Comparison of ENCODE assay signal across 26 cellular contexts in the genomic region with DNA sequence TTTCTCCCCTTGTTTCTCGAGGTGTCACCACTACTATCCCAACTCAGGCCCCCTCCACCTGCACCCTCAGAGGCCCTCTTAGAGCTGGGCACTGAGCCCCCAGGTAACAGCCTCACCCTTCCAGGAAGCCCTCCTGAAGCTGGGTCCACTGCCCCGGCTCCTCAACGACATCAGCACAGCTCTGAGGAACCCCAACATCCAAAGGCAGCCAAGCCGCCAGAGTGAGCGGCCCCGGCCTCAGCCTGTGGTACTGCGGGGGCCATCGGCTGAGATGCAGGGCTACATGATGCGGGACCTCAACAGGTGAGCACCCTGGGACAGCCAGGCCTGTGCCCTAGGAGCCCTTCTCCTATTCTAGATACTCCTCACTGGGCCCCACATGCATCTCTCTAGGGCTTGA. TPM values are rescaled to one million over a fixed set of nuclear protein-coding genes. Genes with fewer than 3 reads are reported as not detected.
DNase-seq lines count a peak whose midpoint lies in the region; ATAC-seq, FAIRE-seq and TF ChIP-seq lines count a peak whose summit lies in the region.
"Had no signal": no experiment of that assay in that cellular context is flagged by ENCODE, and none has a peak within 500 bp of the region (broad histone marks: within the 10 kb centered on the region; RNA-seq: fewer than 3 reads in every experiment).

No MANE protein-coding gene starts in this region.

- H3K4me3 ChIP-seq in K562: no peak overlapping the region
- H3K4me3 ChIP-seq in mesendoderm (ENCODE audit: low read length): no peak overlapping the region
- H3K4me3 ChIP-seq: BLaER1 treated with 17β-estradiol and CSF1 and Interleukin-3, amounts not matched to agents 10 nM and 100 nM; GM23248; HAP-1 had no signal

- H3K79me2 ChIP-seq in K562 (ENCODE audit: control insufficient read depth, insufficient read depth, low read length): no peaks in the 10 kb centered on the region
- no peaks in the 10 kb centered on the region for H3K79me2 ChIP-seq in mesendoderm (ENCODE audit: control insufficient read depth, insufficient read depth, low read length)

- no peak for DNase-seq in activated T-cell treated with anti-CD3 and anti-CD28 coated beads, Interleukin-2, amount 50 U/mL, for 24 hours
- no peak for DNase-seq in activated T-cell treated with anti-CD3 and anti-CD28 coated beads, Interleukin-2, amount 50 U/mL, for 4 hours
- DNase-seq in GM13976 (ENCODE audit: low spot score) (peak; percentile 18), K562 (ENCODE audit: extremely low read depth in 1 of 4, low spot score in 3 of 4) (no peak), mesendoderm (no peak)
- DNase-seq: AML-193; Caco-2; CD4-positive, alpha-beta memory T cell; GM23248; HFFc6; Karpas-422; NCI-H1092; NCI-H1417 treated with DMSO at 0.1 percent for 48 hours; NCI-H1694 treated with DMSO at 0.1 percent for 48 hours; NCI-H2081; NCI-H2227 treated with DMSO at 0.1 percent for 48 hours; NCI-H69; SHP77 had no signal

- peaks cover 88% of the 10 kb centered on the region for H3K36me3 Mint-ChIP-seq in activated T-cell treated with anti-CD3 and anti-CD28 coated beads, Interleukin-2, amount 50 U/mL, for 24 hours (ENCODE audit: low read depth)
- H3K36me3 Mint-ChIP-seq in activated T-cell treated with anti-CD3 and anti-CD28 coated beads, Interleukin-2, amount 50 U/mL, for 4 hours (ENCODE audit: insufficient read depth): peaks cover 19% of the 10 kb centered on the region
- H3K36me3 Mint-ChIP-seq in stimulated activated memory B cell treated with anti-CD40 and anti-IgM and Interleukin-4, amounts not matched to agents 10 μg/mL and 1 μg/mL and 100 μg/mL, for 72 hours: peaks cover 60% of the 10 kb centered on the region

- TF ChIP-seq RAD21 in K562 (CRISPR knock-in tag; conservative IDR thresholded peaks at IDR 0.05 in 1 of 2, IDR thresholded peaks at IDR 0.05 in 1 of 2): no peak

- TF ChIP-seq CTCF in GM13976 (IDR thresholded peaks at IDR 0.05; ENCODE audit: borderline replicate concordance, control extremely low read depth, extremely low read depth, insufficient read depth, missing control alignments): no peak
- TF ChIP-seq CTCF in K562 (IDR thresholded peaks at IDR 0.05 in 2 of 3, conservative IDR thresholded peaks at IDR 0.05 in 1 of 3; ENCODE audit: insufficient read depth in 2 of 3, low read depth in 1 of 3, low read length in 3 of 3): no peak

- POLR2A ChIA-PET in K562 (lab: Yijun Ruan, JAX): interaction anchor here (0.7 to 3.8 kb wide), 8 partner anchors 8 to 270 kb away, joined by 3 to 30 read pairs (median 5); partner anchors contain the start of genes B3GALT4, RING1, RPS18 and VPS52

- H3K36me3 ChIP-seq in K562 (ENCODE audit: control insufficient read depth, insufficient read depth, low read length) (peaks cover 74% of the 10 kb centered on the region), mesendoderm (ENCODE audit: control insufficient read depth, insufficient read depth, low read length) (peaks cover 24% of the 10 kb centered on the region)

- H3K9ac ChIP-seq in K562 (ENCODE audit: insufficient read depth in 1 of 2, low read depth in 2 of 2, low read length in 2 of 2) (no peak overlapping the region), mesendoderm (ENCODE audit: low read length) (no peak overlapping the region)
- H3K9ac ChIP-seq: GM23248 had no signal

- H3K4ac ChIP-seq in mesendoderm (ENCODE audit: low read depth, low read length): no peak overlapping the region

- intact Hi-C loops in K562 (cut with micrococcal nuclease): no loop called here

- H3K4me1 ChIP-seq in K562 (replicated peaks in 1 of 2; ENCODE audit: control insufficient read depth in 2 of 2, insufficient read depth in 2 of 2, low read length in 2 of 2) (peaks cover 19 to 32% of the 10 kb centered on the region in 2 experiments), mesendoderm (ENCODE audit: control insufficient read depth, low read depth, low read length) (no peaks in the 10 kb centered on the region)
- H3K4me1 ChIP-seq: Caco-2, HAP-1 had no signal

- 88% methylated on average over 7 of the region's 9 CpGs for WGBS in K562 (ENCODE audit: insufficient coverage, low coverage, missing lambda C conversion rate)
- no CpG with 5 or more reads among the region's 9 CpGs for WGBS in mesendoderm (ENCODE audit: extremely low coverage, insufficient coverage, low lambda C conversion rate)

- no peaks in the 10 kb centered on the region; the same call in 1 of the 2 replicates for H4K20me1 ChIP-seq in K562 (replicated peaks; ENCODE audit: control insufficient read depth, insufficient read depth, low read length)

- peaks cover 3% of the 10 kb centered on the region for H3K9me1 ChIP-seq in K562 (ENCODE audit: control insufficient read depth, insufficient read depth, low read length)

- H3K27ac Mint-ChIP-seq in activated T-cell treated with anti-CD3 and anti-CD28 coated beads, Interleukin-2, amount 50 U/mL, for 24 hours: peak overlapping the region; percentile 72
- H3K27ac Mint-ChIP-seq in stimulated activated memory B cell treated with anti-CD40 and anti-IgM and Interleukin-4, amounts not matched to agents 10 μg/mL and 1 μg/mL and 100 μg/mL, for 72 hours: peak overlapping the region; percentile 36
- H3K27ac Mint-ChIP-seq: HFFc6 had no signal

- H2BK120ac ChIP-seq in mesendoderm (ENCODE audit: low read depth, low read length): no peak overlapping the region

- H3K27me3 ChIP-seq in K562 (ENCODE audit: control insufficient read depth in 2 of 2, insufficient read depth in 2 of 2, low read length in 2 of 2) (no peaks in the 10 kb centered on the region), mesendoderm (ENCODE audit: insufficient read depth, low read length, poor library complexity) (no peaks in the 10 kb centered on the region)
- H3K27me3 ChIP-seq: BLaER1 treated with 17β-estradiol and CSF1 and Interleukin-3, amounts not matched to agents 10 nM and 100 nM had no signal

- no peaks in the 10 kb centered on the region for H3K27me3 Mint-ChIP-seq in activated T-cell treated with anti-CD3 and anti-CD28 coated beads, Interleukin-2, amount 50 U/mL, for 24 hours
- H3K27me3 Mint-ChIP-seq in activated T-cell treated with anti-CD3 and anti-CD28 coated beads, Interleukin-2, amount 50 U/mL, for 4 hours (ENCODE audit: low read depth): no peaks in the 10 kb centered on the region
- no peaks in the 10 kb centered on the region for H3K27me3 Mint-ChIP-seq in stimulated activated memory B cell treated with anti-CD40 and anti-IgM and Interleukin-4, amounts not matched to agents 10 μg/mL and 1 μg/mL and 100 μg/mL, for 72 hours
- H3K27me3 Mint-ChIP-seq: CD4-positive, alpha-beta memory T cell had no signal

- H3K18ac ChIP-seq in mesendoderm (ENCODE audit: low read length): no peak overlapping the region

- TF ChIP-seq EP300 in K562 (IDR thresholded peaks at IDR 0.05; ENCODE audit: low read length): no peak

- in situ Hi-C loops in GM13976 (cut with MboI; ENCODE audit: low sequenced_read_pairs, unreplicated experiment) (no loop called here), K562 (cut with MboI) (no loop called here)

- H4K5ac ChIP-seq in mesendoderm (ENCODE audit: low read length): no peak overlapping the region

- H2AFZ ChIP-seq in K562 (ENCODE audit: low read depth, low read length): no peak overlapping the region
- H2AFZ ChIP-seq: GM23248 had no signal

- no peaks in the 10 kb centered on the region for H3K9me3 ChIP-seq in K562 (replicated peaks; ENCODE audit: control insufficient read depth, insufficient read depth, low read depth, low read length)
- H3K9me3 ChIP-seq: BLaER1 treated with 17β-estradiol and CSF1 and Interleukin-3, amounts not matched to agents 10 nM and 100 nM; Caco-2; HAP-1 had no signal

- no peaks in the 10 kb centered on the region for H3K9me3 Mint-ChIP-seq in activated T-cell treated with anti-CD3 and anti-CD28 coated beads, Interleukin-2, amount 50 U/mL, for 24 hours
- H3K9me3 Mint-ChIP-seq in activated T-cell treated with anti-CD3 and anti-CD28 coated beads, Interleukin-2, amount 50 U/mL, for 4 hours: no peaks in the 10 kb centered on the region
- H3K9me3 Mint-ChIP-seq in stimulated activated memory B cell treated with anti-CD40 and anti-IgM and Interleukin-4, amounts not matched to agents 10 μg/mL and 1 μg/mL and 100 μg/mL, for 72 hours: no peaks in the 10 kb centered on the region
- H3K9me3 Mint-ChIP-seq: HFFc6 had no signal

- H3K4me1 Mint-ChIP-seq in activated T-cell treated with anti-CD3 and anti-CD28 coated beads, Interleukin-2, amount 50 U/mL, for 24 hours (ENCODE audit: low read depth): peaks cover 3% of the 10 kb centered on the region
- peaks cover 2% of the 10 kb centered on the region for H3K4me1 Mint-ChIP-seq in activated T-cell treated with anti-CD3 and anti-CD28 coated beads, Interleukin-2, amount 50 U/mL, for 4 hours (ENCODE audit: low read depth)
- H3K4me1 Mint-ChIP-seq in stimulated activated memory B cell treated with anti-CD40 and anti-IgM and Interleukin-4, amounts not matched to agents 10 μg/mL and 1 μg/mL and 100 μg/mL, for 72 hours: no peaks in the 10 kb centered on the region

- no peak overlapping the region for H2BK5ac ChIP-seq in mesendoderm (ENCODE audit: low read length)

- BruUV-seq in K562 (replicated peaks; lab: Mats Ljungman, UMichigan): no TSS peak

- H3K27ac ChIP-seq in K562 (ENCODE audit: extremely low read depth, low read depth, low read length): no peak overlapping the region
- no peak overlapping the region for H3K27ac ChIP-seq in mesendoderm (ENCODE audit: low read depth, low read length)
- H3K27ac ChIP-seq: BLaER1 treated with 17β-estradiol and CSF1 and Interleukin-3, amounts not matched to agents 10 nM and 100 nM; GM23248 had no signal

- no peak for ATAC-seq in activated T-cell treated with anti-CD3 and anti-CD28 coated beads, Interleukin-2, amount 50 U/mL, for 4 hours
- ATAC-seq in K562 (no peak), GM21825 (IDR thresholded peaks at IDR 0.05; ENCODE audit: unreplicated experiment) (no peak), HG03108 (IDR thresholded peaks at IDR 0.05; ENCODE audit: unreplicated experiment) (no peak)
- no peak for ATAC-seq in stimulated activated memory B cell treated with anti-CD40 and anti-IgM and Interleukin-4, amounts not matched to agents 10 μg/mL and 1 μg/mL and 100 μg/mL, for 72 hours

- H2AK5ac ChIP-seq in mesendoderm (ENCODE audit: low read length): no peak overlapping the region

- H3K4me3 Mint-ChIP-seq in activated T-cell treated with anti-CD3 and anti-CD28 coated beads, Interleukin-2, amount 50 U/mL, for 24 hours: no peak overlapping the region
- H3K4me3 Mint-ChIP-seq in activated T-cell treated with anti-CD3 and anti-CD28 coated beads, Interleukin-2, amount 50 U/mL, for 4 hours: no peak overlapping the region
- H3K4me3 Mint-ChIP-seq in stimulated activated memory B cell treated with anti-CD40 and anti-IgM and Interleukin-4, amounts not matched to agents 10 μg/mL and 1 μg/mL and 100 μg/mL, for 72 hours: no peak overlapping the region
- H3K4me3 Mint-ChIP-seq: CD4-positive, alpha-beta memory T cell; HFFc6 had no signal

- H3K56ac ChIP-seq in mesendoderm (ENCODE audit: low read length): no peak overlapping the region

- no peak overlapping the region for H3K4me2 ChIP-seq in K562 (ENCODE audit: insufficient read depth, low read length)
- no peak overlapping the region for H3K4me2 ChIP-seq in mesendoderm (ENCODE audit: low read length)
- H3K4me2 ChIP-seq: BLaER1 treated with 17β-estradiol and CSF1 and Interleukin-3, amounts not matched to agents 10 nM and 100 nM had no signal

- CTCF ChIA-PET in K562 (lab: Yijun Ruan, JAX; ENCODE audit: low intra/inter-chr PET ratio): no interaction called here

- H4K8ac ChIP-seq in mesendoderm (ENCODE audit: low read depth, low read length): no peak overlapping the region

- TF ChIP-seq POLR2A in K562 (conservative IDR thresholded peaks at IDR 0.05): no peak

- FAIRE-seq in K562 (lab: Jason Lieb, UNC): no peak
- FAIRE-seq: A204.1, G401.6, GM19239 had no signal

- peaks cover 1% of the 10 kb centered on the region for H3K79me1 ChIP-seq in mesendoderm (ENCODE audit: low read length)

- no peak overlapping the region for H3K23ac ChIP-seq in mesendoderm (ENCODE audit: low read length)

- no peak overlapping the region for H2BK15ac ChIP-seq in mesendoderm (replicated peaks; ENCODE audit: low read depth)

RNA-seq across cellular contexts. Expression of gene ZBTB9, which starts 12.9 kb away (rescaled TPM):
- 10 to 100 TPM; 22.9 to 23.4 (median 22.9) TPM for total RNA-seq in activated T-cell treated with anti-CD3 and anti-CD28 coated beads, Interleukin-2, amount 50 U/mL, for 4 hours
- total RNA-seq in K562 (2011; cell fraction: chromatin; rRNA removed; ENCODE audit: low replicate concordance): 14.2 and 31.6 TPM in 2 replicates
- total RNA-seq in K562 (2011; cell fraction: nucleolus; rRNA removed): 23.9 and 26.3 TPM in 2 replicates
- 14.0 and 19.2 TPM in 2 replicates for total RNA-seq in K562 (2011; cell fraction: nucleoplasm; rRNA removed)
- total RNA-seq in K562 (2014; rRNA removed) (10.4 and 15.0 TPM in 2 replicates), K562 (2014; rRNA removed; fragmentation: Illumina TruSeq; extraction: Trizol) (10.3 and 10.4 TPM in 2 replicates), K562 (2015; rRNA removed; fragmentation: Illumina TruSeq; extraction: Trizol) (12.7 and 13.1 TPM in 2 replicates), K562 (2021) (15.9 and 17.3 TPM in 2 replicates)
- polyA plus RNA-seq in K562 (2011; rRNA removed) (10.5 and 11.1 TPM in 2 replicates), K562 (2014; fragmentation: Illumina TruSeq; extraction: Trizol) (16.3 and 19.5 TPM in 2 replicates), K562 (2014; fragmentation: Nextera tagmentation; extraction: Ambion mirVana) (1 to 10 TPM; 1.9 to 2.5 TPM), K562 (2014; rRNA removed) (6.9 and 11.9 TPM in 2 replicates)
- 7.8 and 10.3 TPM in 2 replicates for polyA plus RNA-seq in K562 (2011; cell fraction: cytosol; rRNA removed)
- 13.6 and 18.1 TPM in 2 replicates for polyA plus RNA-seq in K562 (2011; cell fraction: nucleus; rRNA removed)
- polyA plus RNA-seq in K562 (2012): 12.2 and 14.5 TPM in 2 replicates
- polyA minus RNA-seq in K562 (2011; rRNA and poly(A)+ RNA removed): 11.3 and 13.1 TPM in 2 replicates
- 11.1 and 15.7 TPM in 2 replicates for polyA minus RNA-seq in K562 (2011; cell fraction: cytosol; rRNA and poly(A)+ RNA removed)
- polyA minus RNA-seq in K562 (2011; cell fraction: nucleus; rRNA and poly(A)+ RNA removed): 6.6 and 10.3 TPM in 2 replicates
- 15.1 TPM for polyA plus RNA-seq in mesendoderm (2013, experiment 1 of 2)
- 15.5 TPM for polyA plus RNA-seq in mesendoderm (2013, experiment 2 of 2)

RNA-seq across cellular contexts. Expression of gene SYNGAP1, which starts 21.6 kb away (rescaled TPM):
- 10 to 100 TPM; 18.6 to 23.4 (median 20.2) TPM for total RNA-seq in activated T-cell treated with anti-CD3 and anti-CD28 coated beads, Interleukin-2, amount 50 U/mL, for 4 hours
- 66.9 and 126 TPM in 2 replicates for total RNA-seq in K562 (2011; cell fraction: chromatin; rRNA removed; ENCODE audit: low replicate concordance)
- total RNA-seq in K562 (2011; cell fraction: nucleolus; rRNA removed): 33.0 and 37.9 TPM in 2 replicates
- total RNA-seq in K562 (2011; cell fraction: nucleoplasm; rRNA removed): 43.4 and 59.2 TPM in 2 replicates
- total RNA-seq in K562 (2014; rRNA removed) (2.5 and 2.9 TPM in 2 replicates), K562 (2014; rRNA removed; fragmentation: Illumina TruSeq; extraction: Trizol) (1.9 and 2.6 TPM in 2 replicates), K562 (2015; rRNA removed; fragmentation: Illumina TruSeq; extraction: Trizol) (3.2 and 3.8 TPM in 2 replicates), K562 (2021) (15.2 and 22.8 TPM in 2 replicates)
- polyA plus RNA-seq in K562 (2011; rRNA removed) (4.4 and 8.2 TPM in 2 replicates), K562 (2014; fragmentation: Illumina TruSeq; extraction: Trizol) (13.9 and 14.2 TPM in 2 replicates), K562 (2014; fragmentation: Nextera tagmentation; extraction: Ambion mirVana) (under 1 TPM; 0.01 to 0.06 TPM), K562 (2014; rRNA removed) (14.2 and 14.6 TPM in 2 replicates)
- polyA plus RNA-seq in K562 (2011; cell fraction: cytosol; rRNA removed): 2.7 and 2.8 TPM in 2 replicates
- 51.0 and 114 TPM in 2 replicates for polyA plus RNA-seq in K562 (2011; cell fraction: nucleus; rRNA removed)
- polyA plus RNA-seq in K562 (2012): 15.7 and 22.6 TPM in 2 replicates
- 4.1 and 4.2 TPM in 2 replicates for polyA minus RNA-seq in K562 (2011; rRNA and poly(A)+ RNA removed)
- polyA minus RNA-seq in K562 (2011; cell fraction: cytosol; rRNA and poly(A)+ RNA removed): 3.9 and 4.4 TPM in 2 replicates
- polyA minus RNA-seq in K562 (2011; cell fraction: nucleus; rRNA and poly(A)+ RNA removed): 10.8 and 12.3 TPM in 2 replicates
- polyA plus RNA-seq in mesendoderm (2013, experiment 1 of 2): 42.1 TPM
- polyA plus RNA-seq in mesendoderm (2013, experiment 2 of 2): 54.9 TPM

RNA-seq across cellular contexts. Expression of gene CUTA, which starts 23.6 kb away (rescaled TPM):
- total RNA-seq in activated T-cell treated with anti-CD3 and anti-CD28 coated beads, Interleukin-2, amount 50 U/mL, for 4 hours: 10 to 100 TPM; 76.6 to 84.5 (median 79.2) TPM
- 90.7 and 171 TPM in 2 replicates for total RNA-seq in K562 (2011; cell fraction: chromatin; rRNA removed; ENCODE audit: low replicate concordance)
- 247 and 251 TPM in 2 replicates for total RNA-seq in K562 (2011; cell fraction: nucleolus; rRNA removed)
- total RNA-seq in K562 (2011; cell fraction: nucleoplasm; rRNA removed): 190 and 192 TPM in 2 replicates
- total RNA-seq in K562 (2014; rRNA removed) (310 and 413 TPM in 2 replicates), K562 (2014; rRNA removed; fragmentation: Illumina TruSeq; extraction: Trizol) (192 and 203 TPM in 2 replicates), K562 (2015; rRNA removed; fragmentation: Illumina TruSeq; extraction: Trizol) (316 and 317 TPM in 2 replicates), K562 (2021) (369 and 372 TPM in 2 replicates)
- polyA plus RNA-seq in K562 (2011; rRNA removed) (166 and 178 TPM in 2 replicates), K562 (2014; fragmentation: Illumina TruSeq; extraction: Trizol) (264 and 434 TPM in 2 replicates), K562 (2014; fragmentation: Nextera tagmentation; extraction: Ambion mirVana) (100 to 1,000 TPM; 653 to 682 TPM), K562 (2014; rRNA removed) (296 and 360 TPM in 2 replicates)
- polyA plus RNA-seq in K562 (2011; cell fraction: cytosol; rRNA removed): 269 and 458 TPM in 2 replicates
- polyA plus RNA-seq in K562 (2011; cell fraction: nucleus; rRNA removed): 356 and 369 TPM in 2 replicates
- polyA plus RNA-seq in K562 (2012): 506 and 529 TPM in 2 replicates
- 142 and 158 TPM in 2 replicates for polyA minus RNA-seq in K562 (2011; rRNA and poly(A)+ RNA removed)
- polyA minus RNA-seq in K562 (2011; cell fraction: cytosol; rRNA and poly(A)+ RNA removed): 90.0 and 120 TPM in 2 replicates
- 56.4 and 86.2 TPM in 2 replicates for polyA minus RNA-seq in K562 (2011; cell fraction: nucleus; rRNA and poly(A)+ RNA removed)
- 227 TPM for polyA plus RNA-seq in mesendoderm (2013, experiment 1 of 2)
- 219 TPM for polyA plus RNA-seq in mesendoderm (2013, experiment 2 of 2)

RNA-seq across cellular contexts. Expression of gene PHF1, which starts 30.6 kb away (rescaled TPM):
- total RNA-seq in activated T-cell treated with anti-CD3 and anti-CD28 coated beads, Interleukin-2, amount 50 U/mL, for 4 hours: 10 to 100 TPM; 24.4 to 29.4 (median 26.8) TPM
- total RNA-seq in K562 (2011; cell fraction: chromatin; rRNA removed; ENCODE audit: low replicate concordance): 151 and 284 TPM in 2 replicates
- 158 and 171 TPM in 2 replicates for total RNA-seq in K562 (2011; cell fraction: nucleolus; rRNA removed)
- total RNA-seq in K562 (2011; cell fraction: nucleoplasm; rRNA removed): 141 and 150 TPM in 2 replicates
- total RNA-seq in K562 (2014; rRNA removed): 27.3 and 29.7 TPM in 2 replicates
- total RNA-seq in K562 (2014; rRNA removed; fragmentation: Illumina TruSeq; extraction: Trizol): 16.2 and 20.8 TPM in 2 replicates
- total RNA-seq in K562 (2015; rRNA removed; fragmentation: Illumina TruSeq; extraction: Trizol): 29.6 and 33.7 TPM in 2 replicates
- 42.1 and 43.2 TPM in 2 replicates for total RNA-seq in K562 (2021)
- 45.9 and 59.4 TPM in 2 replicates for polyA plus RNA-seq in K562 (2011; rRNA removed)
- 56.9 and 69.4 TPM in 2 replicates for polyA plus RNA-seq in K562 (2011; cell fraction: cytosol; rRNA removed)
- polyA plus RNA-seq in K562 (2011; cell fraction: nucleus; rRNA removed): 359 and 410 TPM in 2 replicates
- polyA plus RNA-seq in K562 (2012): 42.7 and 85.4 TPM in 2 replicates
- polyA plus RNA-seq in K562 (2014; fragmentation: Illumina TruSeq; extraction: Trizol): 45.5 and 48.8 TPM in 2 replicates
- polyA plus RNA-seq in K562 (2014; fragmentation: Nextera tagmentation; extraction: Ambion mirVana): 1 to 10 TPM; 3.7 to 4.0 TPM
- polyA plus RNA-seq in K562 (2014; rRNA removed): 60.8 and 64.2 TPM in 2 replicates
- 21.9 and 26.4 TPM in 2 replicates for polyA minus RNA-seq in K562 (2011; rRNA and poly(A)+ RNA removed)
- polyA minus RNA-seq in K562 (2011; cell fraction: cytosol; rRNA and poly(A)+ RNA removed): 12.4 and 15.0 TPM in 2 replicates
- polyA minus RNA-seq in K562 (2011; cell fraction: nucleus; rRNA and poly(A)+ RNA removed): 40.8 and 50.0 TPM in 2 replicates
- polyA plus RNA-seq in mesendoderm (2013, experiment 1 of 2): 22.8 TPM
- 22.2 TPM for polyA plus RNA-seq in mesendoderm (2013, experiment 2 of 2)

RNA-seq across cellular contexts. Expression of gene KIFC1, which starts 49.8 kb away (rescaled TPM):
- 1 to 10 TPM; 7.3 to 8.3 (median 7.4) TPM for total RNA-seq in activated T-cell treated with anti-CD3 and anti-CD28 coated beads, Interleukin-2, amount 50 U/mL, for 4 hours
- 117 and 182 TPM in 2 replicates for total RNA-seq in K562 (2011; cell fraction: chromatin; rRNA removed; ENCODE audit: low replicate concordance)
- total RNA-seq in K562 (2011; cell fraction: nucleolus; rRNA removed): 141 and 154 TPM in 2 replicates
- 113 and 129 TPM in 2 replicates for total RNA-seq in K562 (2011; cell fraction: nucleoplasm; rRNA removed)
- total RNA-seq in K562 (2014; rRNA removed) (50.2 and 62.5 TPM in 2 replicates), K562 (2014; rRNA removed; fragmentation: Illumina TruSeq; extraction: Trizol) (38.6 and 42.3 TPM in 2 replicates), K562 (2015; rRNA removed; fragmentation: Illumina TruSeq; extraction: Trizol) (77.9 and 80.1 TPM in 2 replicates), K562 (2021) (79.2 and 85.6 TPM in 2 replicates)
- polyA plus RNA-seq in K562 (2011; rRNA removed) (95.2 and 103 TPM in 2 replicates), K562 (2014; fragmentation: Illumina TruSeq; extraction: Trizol) (76.9 and 82.7 TPM in 2 replicates), K562 (2014; fragmentation: Nextera tagmentation; extraction: Ambion mirVana) (1 to 10 TPM; 1.3 to 2.2 TPM), K562 (2014; rRNA removed) (84.1 and 88.6 TPM in 2 replicates)
- polyA plus RNA-seq in K562 (2011; cell fraction: cytosol; rRNA removed): 82.9 and 95.7 TPM in 2 replicates
- 255 and 308 TPM in 2 replicates for polyA plus RNA-seq in K562 (2011; cell fraction: nucleus; rRNA removed)
- 70.1 and 78.9 TPM in 2 replicates for polyA plus RNA-seq in K562 (2012)
- polyA minus RNA-seq in K562 (2011; rRNA and poly(A)+ RNA removed): 91.4 and 99.3 TPM in 2 replicates
- polyA minus RNA-seq in K562 (2011; cell fraction: cytosol; rRNA and poly(A)+ RNA removed): 43.1 and 48.8 TPM in 2 replicates
- polyA minus RNA-seq in K562 (2011; cell fraction: nucleus; rRNA and poly(A)+ RNA removed): 113 and 139 TPM in 2 replicates
- 44.8 TPM for polyA plus RNA-seq in mesendoderm (2013, experiment 1 of 2)
- 46.4 TPM for polyA plus RNA-seq in mesendoderm (2013, experiment 2 of 2)
